12 cellular contexts compared by ENCODE assay signal in the genomic region with DNA sequence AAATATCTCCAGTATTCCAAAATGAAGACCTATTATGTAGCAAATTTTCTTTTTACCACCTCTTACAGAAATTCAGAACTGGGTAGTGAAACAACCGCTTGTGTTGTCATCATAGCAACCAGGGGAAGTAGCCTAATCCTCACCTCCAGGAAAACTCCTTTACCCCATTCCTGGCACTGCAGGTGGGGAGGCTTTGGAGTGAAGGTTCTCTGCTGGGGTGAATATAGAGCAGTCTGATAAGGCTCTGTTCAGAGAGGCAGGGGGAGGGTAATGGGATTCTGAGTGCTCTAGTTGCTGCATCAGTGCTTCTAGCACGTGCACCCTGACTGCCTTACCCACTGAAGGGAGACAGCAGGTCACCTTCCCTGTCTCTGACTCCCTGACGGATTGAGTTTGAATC.
DNase-seq lines count a peak whose midpoint lies in the region; ATAC-seq lines count a peak whose summit lies in the region.
"Had no signal": no experiment of that assay in that cellular context is flagged by ENCODE, and none has a peak within 500 bp of the region (broad histone marks: within the 10 kb centered on the region; RNA-seq: fewer than 3 reads in every experiment).

No MANE protein-coding gene starts in this region.

- intact Hi-C loops in sciatic nerve (cut with DNase I): no loop called here

- ATAC-seq in GM19467 (IDR thresholded peaks at IDR 0.05; ENCODE audit: unreplicated experiment): peak; percentile 55
- peak; percentile 42 for ATAC-seq in HG03196 (IDR thresholded peaks at IDR 0.05; ENCODE audit: unreplicated experiment)
- no peak for ATAC-seq in GM21576 (IDR thresholded peaks at IDR 0.05; ENCODE audit: unreplicated experiment)
- no peak for ATAC-seq in sciatic nerve
- ATAC-seq: activated CD4-positive, alpha-beta T cell treated with anti-CD3 and anti-CD28 coated beads for 36 hours had no signal

- DNase-seq in iPS DF 19.7 (ENCODE audit: low read depth, low spot score) (peak; percentile 3), NCI-H146 (lab: John Stamatoyannopoulos, UW) (no peak), sciatic nerve (ENCODE audit: low spot score) (no peak)
- DNase-seq in stimulated activated naive CD4-positive, alpha-beta T cell (lab: John Stamatoyannopoulos, UW): no peak
- DNase-seq: activated CD4-positive, alpha-beta T cell treated with anti-CD3 and anti-CD28 coated beads for 36 hours; NCI-H187 treated with DMSO at 0.1 percent for 48 hours; PC-9; sigmoid colon; T-helper 1 cell had no signal

Comparison
In these comparisons a context has a peak if more than half of its experiments do, and no peak if none do; other contexts are left out.
1. ATAC-seq: peak in GM19467 (single experiment) and HG03196 (single experiment); none in GM21576 (single experiment) and sciatic nerve (single experiment).